In the genomic region with DNA sequence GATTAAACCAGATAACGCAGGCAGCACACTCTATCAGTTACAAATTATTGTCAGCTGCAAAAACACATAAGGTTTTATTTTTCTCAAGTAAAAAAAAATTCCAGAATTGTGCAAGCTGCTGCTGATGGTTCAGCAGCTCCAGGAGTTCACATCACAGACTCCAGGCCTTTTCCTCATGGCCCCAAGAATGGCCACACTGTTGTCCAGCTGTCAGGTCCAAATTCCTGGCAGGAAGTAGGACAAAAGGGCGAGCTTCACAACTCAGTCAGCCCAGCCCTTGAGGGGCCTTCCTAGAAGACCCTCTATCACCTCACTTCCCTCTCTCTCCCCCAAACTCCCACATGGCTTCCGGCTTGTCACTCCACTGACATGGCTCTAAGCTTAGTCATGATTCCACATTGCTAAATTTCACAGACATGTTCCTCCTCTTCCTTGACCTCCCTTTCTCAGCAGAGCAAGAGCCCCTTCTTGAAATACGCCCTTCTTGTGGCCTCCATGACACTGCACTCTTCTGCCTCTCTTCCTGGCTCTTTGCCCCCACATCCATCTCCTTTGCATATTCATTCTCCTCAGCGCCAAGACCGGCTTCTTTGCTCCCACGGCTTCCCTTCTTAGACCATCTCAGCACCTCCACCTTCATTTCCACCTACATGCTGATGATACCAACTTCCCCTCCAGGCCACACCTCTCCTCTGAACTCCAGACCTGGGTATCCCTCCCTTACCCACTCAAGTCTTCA, we compare ENCODE assay signal across 1 cellular context.
A peak's percentile ranks its signal among the peaks of the same experiment; 100 is the strongest.
TF ChIP-seq lines count a peak whose summit lies in the region.

No MANE protein-coding gene starts in this region.

TF ChIP-seq in GM12878, 131 proteins besides CTCF, POLR2A, EP300 and RAD21:
- peak; percentile 13; the same call in 1 of the 3 replicates for TF ChIP-seq POU2F2 (IDR thresholded peaks at IDR 0.05; ENCODE audit: borderline replicate concordance, low read depth, low read length)
- no peak for TF ChIP-seq CHD4 (IDR thresholded peaks at IDR 0.05)
- TF ChIP-seq HDGF (IDR thresholded peaks at IDR 0.05), result 0 out of 2 replicates have a peak, but pooled peaks have one; percentile 33
